ENCODE assay signal across 12 cellular contexts in the genomic region with DNA sequence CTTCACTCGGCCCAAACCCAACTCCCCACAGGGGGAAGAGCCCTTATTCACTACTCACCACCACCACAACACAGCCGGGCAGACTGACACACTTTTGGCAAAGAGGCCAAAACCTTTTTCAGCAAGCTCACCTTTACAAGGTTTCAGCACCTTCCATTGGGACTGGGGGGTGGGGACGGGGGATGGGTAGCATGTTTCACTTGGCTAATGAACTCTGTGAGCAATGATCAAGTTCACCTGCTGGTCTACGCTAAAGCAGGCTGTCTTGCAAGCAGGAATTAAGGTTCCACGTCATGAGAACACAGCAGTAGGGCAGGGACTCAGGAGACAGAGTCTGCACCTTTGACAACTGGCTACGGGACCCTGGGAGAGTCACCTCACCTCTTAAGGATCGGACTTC. TPM values are rescaled to one million over a fixed set of nuclear protein-coding genes. Genes with fewer than 3 reads are reported as not detected.
DNase-seq lines count a peak whose midpoint lies in the region; ATAC-seq, FAIRE-seq and TF ChIP-seq lines count a peak whose summit lies in the region.
"Had no signal": no experiment of that assay in that cellular context is flagged by ENCODE, and none has a peak within 500 bp of the region (broad histone marks: within the 10 kb centered on the region; RNA-seq: fewer than 3 reads in every experiment).

No MANE protein-coding gene starts in this region.

- no peak overlapping the region for H2BK20ac ChIP-seq in H1 (ENCODE audit: low read length)

- H3K9ac ChIP-seq in HepG2 (ENCODE audit: insufficient read depth, low read depth, low read length) (no peak overlapping the region), H1 (replicated peaks in 1 of 4; ENCODE audit: extremely low read depth in 1 of 4, low read depth in 3 of 4, low read length in 3 of 4) (no peak overlapping the region)

- TF ChIP-seq CTCF in HepG2 (CRISPR knock-in tag; IDR thresholded peaks at IDR 0.05) (no peak), right lobe of liver (IDR thresholded peaks at IDR 0.05) (no peak), H1 (IDR thresholded peaks at IDR 0.05; ENCODE audit: control extremely low read depth in 1 of 3, insufficient read depth in 1 of 3, low read depth in 1 of 3, low read length in 3 of 3) (no peak), osteocyte (IDR thresholded peaks at IDR 0.05) (no peak)

- no peak overlapping the region for H3K23ac ChIP-seq in H1 (ENCODE audit: insufficient read length)

- intact Hi-C loops in HepG2 (cut with micrococcal nuclease; ENCODE audit: unreplicated experiment) (no loop called here), right lobe of liver (cut with DNase I) (loop anchor here in 1 of 2 donors (10.0 kb wide), 1 partner anchor 112 kb away; no protein-coding TSS in a partner anchor)

- no peak overlapping the region for H3K56ac ChIP-seq in H1 (replicated peaks; ENCODE audit: insufficient read length, low read depth, low read length)

- TF ChIP-seq EP300 in HepG2 (IDR thresholded peaks at IDR 0.05; ENCODE audit: low read depth in 2 of 2, low read length in 2 of 2) (no peak), HepG2 (CRISPR knock-in tag; IDR thresholded peaks at IDR 0.05; ENCODE audit: borderline replicate concordance) (no peak), H1 (IDR thresholded peaks at IDR 0.05; ENCODE audit: borderline replicate concordance in 1 of 2, low read depth in 2 of 2, low read length in 2 of 2) (no peak)

- POLR2A ChIA-PET in HepG2 (lab: Yijun Ruan, JAX) (no interaction called here), H1 (lab: Charles Lee; ENCODE audit: partially characterized antibody) (no interaction called here)

- CTCF ChIA-PET in HepG2 (lab: Yijun Ruan, JAX; ENCODE audit: low intra/inter-chr PET ratio, low total read pairs) (no interaction called here), H1 (lab: Charles Lee; ENCODE audit: partially characterized antibody) (interaction anchor here (1.5 kb wide), 1 partner anchor 90 kb away, joined by 5 read pairs; no protein-coding TSS in a partner anchor)

- H3K4me3 ChIP-seq in HepG2 (replicated peaks in 1 of 3; ENCODE audit: insufficient read depth in 1 of 3, low read depth in 2 of 3, low read length in 3 of 3) = no peak overlapping the region
- H3K4me3 ChIP-seq in right lobe of liver = no peak overlapping the region
- no peak overlapping the region for H3K4me3 ChIP-seq in H1 (ENCODE audit: extremely low read depth in 1 of 4, insufficient read depth in 2 of 4, low read depth in 3 of 4, low read length in 4 of 4)
- H3K4me3 ChIP-seq: pancreas had no signal

- H3K4me1 Mint-ChIP-seq in osteocyte (ENCODE audit: unreplicated experiment) = peaks cover 42% of the 10 kb centered on the region

- BruUV-seq in HepG2 (replicated peaks; lab: Mats Ljungman, UMichigan) = no TSS peak

- 0 out of 2 replicates have a peak overlapping the region, but pooled peaks have one; percentile 10 for H2AK5ac ChIP-seq in H1 (ENCODE audit: low read depth, low read length)

- H3K27ac ChIP-seq in HepG2 (ENCODE audit: extremely low read length, insufficient read depth, low read length) (no peak overlapping the region), right lobe of liver (peak overlapping the region in 1 of 3 donors; percentile 52), H1 (ENCODE audit: low read depth, low read length) (no peak overlapping the region)

- H3K14ac ChIP-seq in H1 (ENCODE audit: insufficient read length) = no peak overlapping the region

- H3K36me3 ChIP-seq in HepG2 (replicated peaks in 1 of 2; ENCODE audit: control insufficient read depth in 1 of 2, insufficient read depth in 2 of 2, low read length in 2 of 2) (peaks cover 0 to 1% of the 10 kb centered on the region in 2 experiments; a peak in 2 of 5 replicates), right lobe of liver (no peaks in the 10 kb centered on the region), H1 (ENCODE audit: control insufficient read depth in 2 of 4, insufficient read depth in 4 of 4, low read length in 3 of 4) (no peaks in the 10 kb centered on the region)
- H3K36me3 ChIP-seq: pancreas had no signal

- DNase-seq in HepG2 (ENCODE audit: low spot score) (no peak), right lobe of liver (no peak), H1 (ENCODE audit: low read depth in 1 of 2, low spot score in 2 of 2) (peak in 1 of 2 experiments; percentile 41), osteocyte (ENCODE audit: extremely low spot score, unreplicated experiment) (peak; percentile 51), cerebellar nuclear complex (lab: John Stamatoyannopoulos, UW) (no peak), H4 (ENCODE audit: low spot score) (no peak)
- DNase-seq: NCI-H524, T-helper 1 cell had no signal

- in situ Hi-C loops in HepG2 (cut with HindIII; ENCODE audit: extremely low pct_ligation_motif_present, low pct_unique_long_range_greater_than_20kb) = no loop called here

- H3K4me1 ChIP-seq in HepG2 (ENCODE audit: insufficient read depth, low read length) = peaks cover 62% of the 10 kb centered on the region
- peaks cover 0 to 62% (median 30%) of the 10 kb centered on the region in 4 donors for H3K4me1 ChIP-seq in right lobe of liver
- H3K4me1 ChIP-seq in H1 (replicated peaks in 1 of 4; ENCODE audit: control insufficient read depth in 3 of 4, insufficient read depth in 4 of 4, low read length in 3 of 4) = peaks cover 24 to 41% (median 27%) of the 10 kb centered on the region in 4 experiments

- H3K18ac ChIP-seq in H1 (ENCODE audit: extremely low read depth, low read length) = no peak overlapping the region

- no peak for FAIRE-seq in HepG2 (lab: Jason Lieb, UNC)
- no peak for FAIRE-seq in H1 (lab: Jason Lieb, UNC)
- FAIRE-seq: colon, pancreas had no signal

- H2BK12ac ChIP-seq in H1 (ENCODE audit: low read depth, low read length) = no peak overlapping the region

- H2BK5ac ChIP-seq in H1 (ENCODE audit: low read depth, low read length) = 0 out of 2 replicates have a peak overlapping the region, but pooled peaks have one; percentile 8

- H3K79me2 ChIP-seq in HepG2 (ENCODE audit: insufficient read depth, low read length) = peaks cover 72% of the 10 kb centered on the region
- H3K79me2 ChIP-seq in H1 (ENCODE audit: control insufficient read depth in 1 of 2, insufficient read depth in 2 of 2, low read length in 2 of 2) = peaks cover 0 to 14% of the 10 kb centered on the region in 2 experiments; a peak in 2 of 4 replicates

- peaks cover 15% of the 10 kb centered on the region for H4K20me1 ChIP-seq in HepG2 (ENCODE audit: insufficient read depth, low read length)
- peaks cover 12 to 25% of the 10 kb centered on the region in 2 experiments for H4K20me1 ChIP-seq in H1 (replicated peaks in 1 of 2; ENCODE audit: control insufficient read depth in 1 of 2, insufficient read depth in 2 of 2, low read length in 2 of 2)

- no peaks in the 10 kb centered on the region for H3K36me3 Mint-ChIP-seq in osteocyte (ENCODE audit: unreplicated experiment)

- no peak overlapping the region for H2BK120ac ChIP-seq in H1 (replicated peaks; ENCODE audit: low read depth, low read length)

- H3K9me3 ChIP-seq in HepG2 (ENCODE audit: low read length) (no peaks in the 10 kb centered on the region), right lobe of liver (no peaks in the 10 kb centered on the region), H1 (ENCODE audit: insufficient read depth in 2 of 2, low read depth in 1 of 2, low read length in 1 of 2) (no peaks in the 10 kb centered on the region)
- H3K9me3 ChIP-seq: pancreas had no signal

- ATAC-seq in HepG2 = no peak
- ATAC-seq in right lobe of liver = no peak
- no peak for ATAC-seq in HG02852 (IDR thresholded peaks at IDR 0.05; ENCODE audit: unreplicated experiment)
- ATAC-seq in GM21360 (IDR thresholded peaks at IDR 0.05; ENCODE audit: unreplicated experiment) = no peak

- TF ChIP-seq POLR2A in HepG2 (IDR thresholded peaks at IDR 0.05; ENCODE audit: insufficient read depth in 1 of 2, low read depth in 2 of 2, low read length in 2 of 2) (no peak), right lobe of liver (IDR thresholded peaks at IDR 0.05) (no peak), H1 (IDR thresholded peaks at IDR 0.05; ENCODE audit: control extremely low read depth in 1 of 2, low read depth in 2 of 2, low read length in 2 of 2) (no peak)

- H3K79me1 ChIP-seq in H1 (ENCODE audit: low read depth, low read length) = peaks cover 16% of the 10 kb centered on the region

- H3K27ac Mint-ChIP-seq in osteocyte (ENCODE audit: unreplicated experiment) = no peak overlapping the region

- H4K8ac ChIP-seq in H1 (ENCODE audit: extremely low read depth, insufficient read depth, low read length) = no peak overlapping the region

- no peaks in the 10 kb centered on the region for H3K23me2 ChIP-seq in H1 (ENCODE audit: low read depth, low read length)

- no peak overlapping the region for H3K4me2 ChIP-seq in HepG2 (ENCODE audit: low read depth, low read length)
- H3K4me2 ChIP-seq in H1 (ENCODE audit: insufficient read depth in 1 of 2, low read depth in 2 of 2, low read length in 2 of 2) = peak overlapping the region in 1 of 2 experiments; percentile 22; a peak in 1 of 4 replicates

- H3K9me3 Mint-ChIP-seq in osteocyte (ENCODE audit: unreplicated experiment) = no peaks in the 10 kb centered on the region

- H2BK15ac ChIP-seq in H1 (ENCODE audit: low read length) = no peak overlapping the region

- WGBS in HepG2 (ENCODE audit: low lambda C conversion rate) = 94% methylated on average over 4 of the region's 7 CpGs
- 28% methylated on average over 5 of the region's 7 CpGs for WGBS in right lobe of liver (ENCODE audit: insufficient coverage, low coverage, low lambda C conversion rate, missing lambda C conversion rate)
- 83% methylated on average over 7 of the region's 7 CpGs; no CpG with 5 or more reads in 1 of the 2 experiments for WGBS in H1 (ENCODE audit: extremely low coverage in 1 of 2, insufficient coverage in 1 of 2, insufficient read length in 1 of 2, insufficient replicate concordance in 2 of 2, low coverage in 1 of 2, low lambda C conversion rate in 2 of 2, missing lambda C conversion rate in 1 of 2), 2 experiments

- H2AFZ ChIP-seq in HepG2 (ENCODE audit: low read length) (no peak overlapping the region), H1 (ENCODE audit: low read length) (no peak overlapping the region)

- H3K27me3 ChIP-seq in HepG2 (ENCODE audit: control insufficient read depth in 1 of 2, insufficient read depth in 2 of 2, low read length in 2 of 2) = no peaks in the 10 kb centered on the region; a peak in 1 of 5 replicates
- H3K27me3 ChIP-seq in right lobe of liver = no peaks in the 10 kb centered on the region
- peaks cover 0 to 7% (median 4%) of the 10 kb centered on the region in 4 experiments; a peak in 5 of 7 replicates for H3K27me3 ChIP-seq in H1 (replicated peaks in 1 of 4; ENCODE audit: control insufficient read depth in 3 of 4, extremely low read depth in 1 of 4, insufficient read depth in 3 of 4, low read length in 3 of 4)
- H3K27me3 ChIP-seq: pancreas had no signal

- no peak overlapping the region for H3K4me3 Mint-ChIP-seq in osteocyte (ENCODE audit: unreplicated experiment)

- no peak overlapping the region for H3K4ac ChIP-seq in H1 (replicated peaks; ENCODE audit: insufficient read length, low read depth, low read length)

- no peak overlapping the region for H4K5ac ChIP-seq in H1 (ENCODE audit: insufficient read length, low read depth, low read length)

- H3K27me3 Mint-ChIP-seq in osteocyte (ENCODE audit: unreplicated experiment) = no peaks in the 10 kb centered on the region

- no peak for TF ChIP-seq RAD21 in HepG2 (CRISPR knock-in tag; IDR thresholded peaks at IDR 0.05)
- TF ChIP-seq RAD21 in H1 (IDR thresholded peaks at IDR 0.05 in 1 of 2, conservative IDR thresholded peaks at IDR 0.05 in 1 of 2; ENCODE audit: low read depth in 2 of 2, low read length in 2 of 2) = no peak

- H4K91ac ChIP-seq in H1 (replicated peaks; ENCODE audit: insufficient read length, low read length) = no peak overlapping the region

RNA-seq across cellular contexts. Expression of a gene that starts 7.0 kb away (rescaled TPM):
- total RNA-seq in HepG2 (2016; rRNA removed; fragmentation: Illumina TruSeq; extraction: Trizol) = 17.6 and 19.3 TPM in 2 replicates
- 37.4 and 40.4 TPM in 2 replicates for total RNA-seq in HepG2 (2016; cell fraction: cytosol; rRNA removed; fragmentation: Illumina TruSeq; extraction: Trizol; ENCODE audit: low read depth)
- 15.2 and 19.1 TPM in 2 replicates for total RNA-seq in HepG2 (2016; cell fraction: insoluble cytoplasmic fraction; rRNA removed; fragmentation: Illumina TruSeq; extraction: Trizol)
- total RNA-seq in HepG2 (2016; cell fraction: membrane; rRNA removed; fragmentation: Illumina TruSeq; extraction: Trizol) = 19.0 and 21.2 TPM in 2 replicates
- total RNA-seq in HepG2 (2016; cell fraction: nucleus; rRNA removed; fragmentation: Illumina TruSeq; extraction: Trizol) = 13.6 and 18.0 TPM in 2 replicates
- 5.8 and 6.4 TPM in 2 replicates for polyA plus RNA-seq in HepG2 (2011; rRNA removed)
- polyA plus RNA-seq in HepG2 (2011; cell fraction: cytosol; rRNA removed) = 4.7 and 7.2 TPM in 2 replicates
- polyA plus RNA-seq in HepG2 (2011; cell fraction: nucleus; rRNA removed) = 7.7 and 11.9 TPM in 2 replicates
- 3.5 and 5.6 TPM in 2 replicates for polyA plus RNA-seq in HepG2 (2012)
- 0.71 and 0.72 TPM in 2 replicates for polyA plus RNA-seq in HepG2 (2016; cell fraction: cytosol; fragmentation: Illumina TruSeq; extraction: Trizol; ENCODE audit: low read depth)
- 10.3 and 11.4 TPM in 2 replicates for polyA plus RNA-seq in HepG2 (2016; cell fraction: insoluble cytoplasmic fraction; fragmentation: Illumina TruSeq; extraction: Trizol; ENCODE audit: low read depth)
- polyA plus RNA-seq in HepG2 (2016; cell fraction: membrane; fragmentation: Illumina TruSeq; extraction: Trizol; ENCODE audit: low read depth) = 3.6 and 4.1 TPM in 2 replicates
- polyA plus RNA-seq in HepG2 (2016; cell fraction: nucleus; fragmentation: Illumina TruSeq; extraction: Trizol; ENCODE audit: insufficient read depth, low read depth) = 13.5 and 14.8 TPM in 2 replicates
- 28.7 and 33.7 TPM in 2 replicates for polyA minus RNA-seq in HepG2 (2011; rRNA and poly(A)+ RNA removed; ENCODE audit: low replicate concordance)
- 7.5 and 12.7 TPM in 2 replicates for polyA minus RNA-seq in HepG2 (2011; cell fraction: cytosol; rRNA and poly(A)+ RNA removed)
- polyA minus RNA-seq in HepG2 (2011; cell fraction: nucleus; rRNA and poly(A)+ RNA removed) = 9.5 and 10.1 TPM in 2 replicates
- 10 to 100 TPM in 1 of 6 experiments, 1 to 10 TPM in 5; 4.4 to 10.8 (median 4.8) TPM for total RNA-seq in right lobe of liver
- total RNA-seq in H1 (2021; fragmentation: NEBNext Ultra II Directional; extraction: Animal tissue kit (Norgen Biotek cat#: 25700)) = 13.9 and 14.4 TPM in 2 replicates
- 5.3 and 7.9 TPM in 2 replicates for polyA plus RNA-seq in H1 (2011; rRNA removed)
- polyA plus RNA-seq in H1 (2011; cell fraction: cytosol; rRNA removed) = 6.9 TPM
- polyA plus RNA-seq in H1 (2011; cell fraction: nucleus; rRNA removed) = 9.7 TPM
- 6.0 to 8.9 TPM (median 8.6 TPM) in 4 replicates for polyA plus RNA-seq in H1 (2012, experiment 1 of 2)
- polyA plus RNA-seq in H1 (2012, experiment 2 of 2) = 7.8 TPM
- polyA plus RNA-seq in H1 (2013, experiment 1 of 2) = 5.2 TPM
- polyA plus RNA-seq in H1 (2013, experiment 2 of 2) = 5.4 TPM
- 15.9 and 18.0 TPM in 2 replicates for polyA minus RNA-seq in H1 (2011; rRNA and poly(A)+ RNA removed)
- polyA minus RNA-seq in H1 (2011; cell fraction: cytosol; rRNA and poly(A)+ RNA removed) = 13.6 TPM
- polyA minus RNA-seq in H1 (2011; cell fraction: nucleus; rRNA and poly(A)+ RNA removed) = 14.8 TPM
- 14.7 and 17.0 TPM in 2 replicates for total RNA-seq in osteocyte
- total RNA-seq in H4 (2014; rRNA removed; shearing (Covaris generic)) = 7.4 and 10.5 TPM in 2 replicates

RNA-seq across cellular contexts. Expression of a gene that starts 54.5 kb away (rescaled TPM):
- total RNA-seq in HepG2 (2016; rRNA removed; fragmentation: Illumina TruSeq; extraction: Trizol) (19.3 and 24.1 TPM in 2 replicates), right lobe of liver (1 to 10 TPM; 5.3 to 7.9 (median 7.4) TPM), osteocyte (21.9 and 22.0 TPM in 2 replicates)
- 7.6 and 9.0 TPM in 2 replicates for total RNA-seq in HepG2 (2016; cell fraction: cytosol; rRNA removed; fragmentation: Illumina TruSeq; extraction: Trizol; ENCODE audit: low read depth)
- 19.7 and 24.1 TPM in 2 replicates for total RNA-seq in HepG2 (2016; cell fraction: insoluble cytoplasmic fraction; rRNA removed; fragmentation: Illumina TruSeq; extraction: Trizol)
- total RNA-seq in HepG2 (2016; cell fraction: membrane; rRNA removed; fragmentation: Illumina TruSeq; extraction: Trizol) = 14.7 and 16.5 TPM in 2 replicates
- 19.2 and 19.6 TPM in 2 replicates for total RNA-seq in HepG2 (2016; cell fraction: nucleus; rRNA removed; fragmentation: Illumina TruSeq; extraction: Trizol)
- polyA plus RNA-seq in HepG2 (2011; rRNA removed) (8.6 and 11.3 TPM in 2 replicates), H1 (2011; rRNA removed) (7.5 and 9.8 TPM in 2 replicates)
- polyA plus RNA-seq in HepG2 (2011; cell fraction: cytosol; rRNA removed) = 3.8 and 6.6 TPM in 2 replicates
- polyA plus RNA-seq in HepG2 (2011; cell fraction: nucleus; rRNA removed) = 5.5 and 6.0 TPM in 2 replicates
- polyA plus RNA-seq in HepG2 (2012) = 8.0 and 12.7 TPM in 2 replicates
- polyA plus RNA-seq in HepG2 (2016; cell fraction: cytosol; fragmentation: Illumina TruSeq; extraction: Trizol; ENCODE audit: low read depth) = 6.0 and 7.6 TPM in 2 replicates
- 20.8 and 22.1 TPM in 2 replicates for polyA plus RNA-seq in HepG2 (2016; cell fraction: insoluble cytoplasmic fraction; fragmentation: Illumina TruSeq; extraction: Trizol; ENCODE audit: low read depth)
- 9.4 and 10.8 TPM in 2 replicates for polyA plus RNA-seq in HepG2 (2016; cell fraction: membrane; fragmentation: Illumina TruSeq; extraction: Trizol; ENCODE audit: low read depth)
- 22.3 and 25.2 TPM in 2 replicates for polyA plus RNA-seq in HepG2 (2016; cell fraction: nucleus; fragmentation: Illumina TruSeq; extraction: Trizol; ENCODE audit: insufficient read depth, low read depth)
- polyA minus RNA-seq in HepG2 (2011; rRNA and poly(A)+ RNA removed; ENCODE audit: low replicate concordance) = 4.6 and 19.2 TPM in 2 replicates
- 7.5 and 7.6 TPM in 2 replicates for polyA minus RNA-seq in HepG2 (2011; cell fraction: cytosol; rRNA and poly(A)+ RNA removed)
- 19.4 and 22.7 TPM in 2 replicates for polyA minus RNA-seq in HepG2 (2011; cell fraction: nucleus; rRNA and poly(A)+ RNA removed)
- total RNA-seq in H1 (2021; fragmentation: NEBNext Ultra II Directional; extraction: Animal tissue kit (Norgen Biotek cat#: 25700)) = 19.8 and 26.8 TPM in 2 replicates
- 16.1 TPM for polyA plus RNA-seq in H1 (2011; cell fraction: cytosol; rRNA removed)
- polyA plus RNA-seq in H1 (2011; cell fraction: nucleus; rRNA removed) = 5.5 TPM
- polyA plus RNA-seq in H1 (2012, experiment 1 of 2) = 11.7 to 18.2 TPM (median 14.2 TPM) in 4 replicates
- 2.9 TPM for polyA plus RNA-seq in H1 (2012, experiment 2 of 2)
- 12.8 TPM for polyA plus RNA-seq in H1 (2013, experiment 1 of 2)
- polyA plus RNA-seq in H1 (2013, experiment 2 of 2) = 13.7 TPM
- 9.3 and 10.1 TPM in 2 replicates for polyA minus RNA-seq in H1 (2011; rRNA and poly(A)+ RNA removed)
- 10.4 TPM for polyA minus RNA-seq in H1 (2011; cell fraction: cytosol; rRNA and poly(A)+ RNA removed)
- 26.8 TPM for polyA minus RNA-seq in H1 (2011; cell fraction: nucleus; rRNA and poly(A)+ RNA removed)
- 22.8 and 32.3 TPM in 2 replicates for total RNA-seq in H4 (2014; rRNA removed; shearing (Covaris generic))
